Comparison of ENCODE assay signal across 10 cellular contexts in genomic region chr16:68592466-68593337, GRCh38. TPM values are rescaled to one million over a fixed set of nuclear protein-coding genes. Genes with fewer than 3 reads are reported as not detected.
DNase-seq lines count a peak whose midpoint lies in the region; ATAC-seq and TF ChIP-seq lines count a peak whose summit lies in the region.
"Had no signal": no experiment of that assay in that cellular context is flagged by ENCODE, and none has a peak within 500 bp of the region (broad histone marks: within the 10 kb centered on the region; RNA-seq: fewer than 3 reads in every experiment).

No MANE protein-coding gene starts in this region.

- no peak overlapping the region for H3K4me3 ChIP-seq in AG09309 (ENCODE audit: control insufficient read depth, low read depth, low read length)

- no peak for DNase-seq in AG09309 (ENCODE audit: low read depth)
- peak; percentile 18 for DNase-seq in RPMI7951 (ENCODE audit: low read depth)
- DNase-seq in foreskin keratinocyte: no peak
- DNase-seq in 8988T: no peak
- no peak for DNase-seq in SK-N-DZ (ENCODE audit: low spot score)
- DNase-seq: activated CD4-positive, CD25-positive, alpha-beta regulatory T cell treated with anti-CD3 and anti-CD28 coated beads, Interleukin-2, amount 50 U/mL, for 72 hours; NCI-H524 had no signal

- no peak for ATAC-seq in foreskin keratinocyte
- no peak for ATAC-seq in GM19452 (IDR thresholded peaks at IDR 0.05; ENCODE audit: unreplicated experiment)
- ATAC-seq in HG02759 (IDR thresholded peaks at IDR 0.05; ENCODE audit: unreplicated experiment): no peak

- no peak overlapping the region for H3K27ac ChIP-seq in foreskin keratinocyte

- no peaks in the 10 kb centered on the region for H3K4me1 ChIP-seq in foreskin keratinocyte

- H3K27me3 ChIP-seq in foreskin keratinocyte: no peaks in the 10 kb centered on the region

- TF ChIP-seq CTCF in AG09309 (IDR thresholded peaks at IDR 0.05; ENCODE audit: control insufficient read depth, insufficient read depth, low read depth, low read length, missing control alignments) (peak; percentile 31), GM12873 (IDR thresholded peaks at IDR 0.05; ENCODE audit: insufficient read depth, low read depth, low read length, missing control alignments) (peak; percentile 28), foreskin keratinocyte (conservative IDR thresholded peaks at IDR 0.05) (peak; percentile 61)

RNA-seq across cellular contexts. Expression of gene CDH3, which starts 52.4 kb away (rescaled TPM):
- total RNA-seq in RPMI7951 (2014; rRNA removed; shearing (Covaris generic)): under 0.01 and 0.24 TPM in 2 replicates
- 449 and 561 TPM in 2 replicates for total RNA-seq in foreskin keratinocyte
- 357 and 445 TPM in 2 replicates for polyA plus RNA-seq in foreskin keratinocyte
- 0.13 and 0.31 TPM in 2 replicates for polyA plus RNA-seq in SK-N-DZ (2014; cell fraction: cytosol; rRNA removed)
- polyA plus RNA-seq in SK-N-DZ (2014; cell fraction: nucleus; rRNA removed): 0.06 and 0.20 TPM in 2 replicates

RNA-seq across cellular contexts. Expression of gene ZFP90, which starts 53.6 kb away (rescaled TPM):
- 16.3 and 18.4 TPM in 2 replicates for total RNA-seq in RPMI7951 (2014; rRNA removed; shearing (Covaris generic))
- 18.7 and 21.7 TPM in 2 replicates for total RNA-seq in foreskin keratinocyte
- 5.6 and 5.7 TPM in 2 replicates for polyA plus RNA-seq in foreskin keratinocyte
- 37.8 and 46.8 TPM in 2 replicates for polyA plus RNA-seq in SK-N-DZ (2014; cell fraction: cytosol; rRNA removed)
- polyA plus RNA-seq in SK-N-DZ (2014; cell fraction: nucleus; rRNA removed): 30.0 and 37.4 TPM in 2 replicates

Comparison
In these comparisons a context has a peak if more than half of its experiments do, and no peak if none do; other contexts are left out.
1. RNA of gene CDH3, which starts 52.4 kb away (total RNA-seq): 449 to 561 TPM in foreskin keratinocyte; under 0.01 to 0.24 TPM in RPMI7951; every median in the first group is over 100 times any median in the second.
2. Peak in every context shown above with its lines, with median percentiles within 50 percentile points of each other: CTCF ChIP-seq.